In genomic region chr16:96935-97381, GRCh38 we compare ENCODE assay signal across 9 cellular contexts. TPM values are rescaled to one million over a fixed set of nuclear protein-coding genes. Genes with fewer than 3 reads are reported as not detected.
DNase-seq lines count a peak whose midpoint lies in the region; ATAC-seq and TF ChIP-seq lines count a peak whose summit lies in the region.
"Had no signal": no experiment of that assay in that cellular context is flagged by ENCODE, and none has a peak within 500 bp of the region (broad histone marks: within the 10 kb centered on the region; RNA-seq: fewer than 3 reads in every experiment).

No MANE protein-coding gene starts in this region.

- DNase-seq in Caco-2 (peak; percentile 81 to 91), RWPE1 (ENCODE audit: low spot score) (peak; percentile 94), fibroblast of the aortic adventitia (ENCODE audit: low read depth) (peak; percentile 85), thoracic aorta (ENCODE audit: low spot score) (peak; percentile 74)

- H3K9me3 ChIP-seq in Caco-2 (no peaks in the 10 kb centered on the region), neutrophil (no peaks in the 10 kb centered on the region), thoracic aorta (no peaks in the 10 kb centered on the region)

- H3K4me1 ChIP-seq in Caco-2 (no peaks in the 10 kb centered on the region), neutrophil (ENCODE audit: control insufficient read depth in 1 of 2, insufficient read depth in 1 of 2, low read depth in 1 of 2, low read length in 1 of 2) (no peaks in the 10 kb centered on the region), thoracic aorta (ENCODE audit: control insufficient read depth in 1 of 2, low read depth in 2 of 2) (peaks cover 17 to 48% of the 10 kb centered on the region in 2 donors)

- no peak overlapping the region for H3K27ac Mint-ChIP-seq in Caco-2 (ENCODE audit: unreplicated experiment)
- H3K27ac Mint-ChIP-seq in activated T-helper 17 cell treated with anti-CD3 and anti-CD28 coated beads, Interleukin-2, amount 50 U/mL, for 72 hours, result no peak overlapping the region
- H3K27ac Mint-ChIP-seq: activated naive CD8-positive, alpha-beta T cell had no signal

- CTCF ChIA-PET in Caco-2 (lab: Charles Lee), result interaction anchor here (0.6 to 3.0 kb wide), 12 partner anchors 10 to 256 kb away, joined by 3 to 37 read pairs (median 5); partner anchors contain the start of genes AXIN1, POLR3K, RHBDF1 and SNRNP25
- CTCF ChIA-PET in RWPE1 (lab: Yijun Ruan, JAX), result interaction anchor here (0.6 to 6.7 kb wide), 22 partner anchors 10 to 554 kb away, joined by 3 to 135 read pairs (median 4); partner anchors contain the start of gene RHBDF1

- no peaks in the 10 kb centered on the region for H3K9me3 Mint-ChIP-seq in Caco-2 (ENCODE audit: unreplicated experiment)
- H3K9me3 Mint-ChIP-seq in activated T-helper 17 cell treated with anti-CD3 and anti-CD28 coated beads, Interleukin-2, amount 50 U/mL, for 72 hours, result no peaks in the 10 kb centered on the region

- H3K27me3 Mint-ChIP-seq in Caco-2 (ENCODE audit: insufficient read depth, unreplicated experiment), result no peaks in the 10 kb centered on the region
- H3K27me3 Mint-ChIP-seq in activated T-helper 17 cell treated with anti-CD3 and anti-CD28 coated beads, Interleukin-2, amount 50 U/mL, for 72 hours, result no peaks in the 10 kb centered on the region
- H3K27me3 Mint-ChIP-seq: activated naive CD8-positive, alpha-beta T cell had no signal

- no peaks in the 10 kb centered on the region for H3K4me1 Mint-ChIP-seq in Caco-2 (ENCODE audit: low read depth, unreplicated experiment)
- H3K4me1 Mint-ChIP-seq in activated T-helper 17 cell treated with anti-CD3 and anti-CD28 coated beads, Interleukin-2, amount 50 U/mL, for 72 hours, result no peaks in the 10 kb centered on the region

- peak overlapping the region; percentile 32 for H3K27ac ChIP-seq in RWPE1
- no peak overlapping the region for H3K27ac ChIP-seq in neutrophil
- no peak overlapping the region for H3K27ac ChIP-seq in thoracic aorta

- peaks cover 29% of the 10 kb centered on the region for H3K36me3 Mint-ChIP-seq in Caco-2 (ENCODE audit: insufficient read depth, unreplicated experiment)
- H3K36me3 Mint-ChIP-seq in activated T-helper 17 cell treated with anti-CD3 and anti-CD28 coated beads, Interleukin-2, amount 50 U/mL, for 72 hours (ENCODE audit: low read depth), result peaks cover 20% of the 10 kb centered on the region
- H3K36me3 Mint-ChIP-seq: activated naive CD8-positive, alpha-beta T cell had no signal

- TF ChIP-seq CTCF in Caco-2 (IDR thresholded peaks at IDR 0.05; ENCODE audit: insufficient read depth in 1 of 2, low read depth in 1 of 2, low read length in 1 of 2, severe bottlenecking in 1 of 2, unreplicated experiment in 1 of 2) (peak; percentile 94 to 100), LNCAP (IDR thresholded peaks at IDR 0.05) (peak; percentile 99), RWPE1 (conservative IDR thresholded peaks at IDR 0.05; ENCODE audit: low read depth) (peak; percentile 97), fibroblast of the aortic adventitia (IDR thresholded peaks at IDR 0.05; ENCODE audit: insufficient read depth, low read length) (peak; percentile 98), neutrophil (IDR thresholded peaks at IDR 0.05) (peak; percentile 96), thoracic aorta (IDR thresholded peaks at IDR 0.05) (peak; percentile 99)

- POLR2A ChIA-PET in Caco-2 (lab: Charles Lee), result interaction anchor here (0.8 kb wide), 1 partner anchor 25 kb away, joined by 5 read pairs; the partner anchor contains the start of gene RHBDF1
- POLR2A ChIA-PET in RWPE1 (lab: Yijun Ruan, JAX; ENCODE audit: low non-redundant PET), result interaction anchor here (0.6 kb wide), 1 partner anchor 10 kb away, joined by 3 read pairs; no protein-coding TSS in a partner anchor

- ATAC-seq in GM21447 (IDR thresholded peaks at IDR 0.05; ENCODE audit: unreplicated experiment) (peak; percentile 84), thoracic aorta (ENCODE audit: insufficient number of reproducible peaks, low FRiP score, low read depth) (peak; percentile 81)
- ATAC-seq in activated T-helper 17 cell treated with anti-CD3 and anti-CD28 coated beads, Interleukin-2, amount 50 U/mL, for 72 hours (replicated peaks), result peak; percentile 97

- no peak overlapping the region for H3K4me3 Mint-ChIP-seq in Caco-2 (ENCODE audit: unreplicated experiment)
- H3K4me3 Mint-ChIP-seq in activated T-helper 17 cell treated with anti-CD3 and anti-CD28 coated beads, Interleukin-2, amount 50 U/mL, for 72 hours, result no peak overlapping the region
- H3K4me3 Mint-ChIP-seq: activated naive CD8-positive, alpha-beta T cell had no signal

- H3K4me3 ChIP-seq in Caco-2 (ENCODE audit: low read depth, low read length) (no peak overlapping the region), fibroblast of the aortic adventitia (ENCODE audit: low read depth, low read length) (no peak overlapping the region), neutrophil (ENCODE audit: low read depth in 1 of 2, low read length in 1 of 2) (no peak overlapping the region), thoracic aorta (no peak overlapping the region)

- H3K36me3 ChIP-seq in Caco-2 (ENCODE audit: control insufficient read depth, insufficient read depth, low read length) (no peaks in the 10 kb centered on the region; the same call in 1 of the 2 replicates), neutrophil (no peaks in the 10 kb centered on the region), thoracic aorta (peaks cover 4% of the 10 kb centered on the region)

- no TSS peak for BruUV-seq in Caco-2 (replicated peaks; lab: Mats Ljungman, UMichigan)

- intact Hi-C loops in Caco-2 (cut with micrococcal nuclease; ENCODE audit: unreplicated experiment), result loop anchor here (1.0 kb wide), 1 partner anchor 32 kb away; no protein-coding TSS in a partner anchor

- H3K27me3 ChIP-seq in Caco-2 (replicated peaks; ENCODE audit: control insufficient read depth, insufficient read depth, low read length) (no peaks in the 10 kb centered on the region), neutrophil (no peaks in the 10 kb centered on the region), thoracic aorta (replicated peaks; ENCODE audit: insufficient read depth) (no peaks in the 10 kb centered on the region)

RNA-seq across cellular contexts. Expression of gene MPG, which starts 18.9 kb away (rescaled TPM):
- total RNA-seq in Caco-2 (2022) (39.1 and 41.1 TPM in 2 replicates), fibroblast of the aortic adventitia (ENCODE audit: low replicate concordance) (53.1 and 124 TPM in 2 replicates), thoracic aorta (100 to 1,000 TPM in 1 of 2 donors, 10 to 100 TPM in 1; 93.1 to 202 TPM)
- total RNA-seq in activated T-helper 17 cell treated with anti-CD3 and anti-CD28 coated beads, Interleukin-2, amount 50 U/mL, for 72 hours, result 10 to 100 TPM; 45.6 to 51.9 TPM

RNA-seq across cellular contexts. Expression of gene RHBDF1, which starts 24.5 kb away (rescaled TPM):
- total RNA-seq in Caco-2 (2022) (62.3 and 65.8 TPM in 2 replicates), fibroblast of the aortic adventitia (ENCODE audit: low replicate concordance) (39.4 and 66.8 TPM in 2 replicates), thoracic aorta (100 to 1,000 TPM; 109 to 138 TPM)
- under 1 TPM in 1 of 2 donors, not detected in 1; 0.24 TPM for total RNA-seq in activated T-helper 17 cell treated with anti-CD3 and anti-CD28 coated beads, Interleukin-2, amount 50 U/mL, for 72 hours

RNA-seq across cellular contexts. Expression of gene NPRL3, which starts 41.5 kb away (rescaled TPM):
- total RNA-seq in Caco-2 (2022) (47.2 and 54.0 TPM in 2 replicates), fibroblast of the aortic adventitia (ENCODE audit: low replicate concordance) (7.1 and 13.0 TPM in 2 replicates), thoracic aorta (10 to 100 TPM; 22.0 to 35.7 TPM)
- 10 to 100 TPM; 33.7 to 48.3 TPM for total RNA-seq in activated T-helper 17 cell treated with anti-CD3 and anti-CD28 coated beads, Interleukin-2, amount 50 U/mL, for 72 hours

RNA-seq across cellular contexts. Expression of gene SNRNP25, which starts 43.3 kb away (rescaled TPM):
- total RNA-seq in Caco-2 (2022) (57.1 and 60.7 TPM in 2 replicates), fibroblast of the aortic adventitia (ENCODE audit: low replicate concordance) (11.8 and 15.8 TPM in 2 replicates), thoracic aorta (10 to 100 TPM in 1 of 2 donors, 1 to 10 TPM in 1; 6.1 to 16.4 TPM)
- total RNA-seq in activated T-helper 17 cell treated with anti-CD3 and anti-CD28 coated beads, Interleukin-2, amount 50 U/mL, for 72 hours, result 10 to 100 TPM; 34.4 to 60.3 TPM

RNA-seq across cellular contexts. Expression of gene POLR3K, which starts 43.5 kb away (rescaled TPM):
- 29.3 and 32.4 TPM in 2 replicates for total RNA-seq in Caco-2 (2022)
- 10 to 100 TPM; 26.4 to 61.9 TPM for total RNA-seq in activated T-helper 17 cell treated with anti-CD3 and anti-CD28 coated beads, Interleukin-2, amount 50 U/mL, for 72 hours
- 5.1 and 6.1 TPM in 2 replicates for total RNA-seq in fibroblast of the aortic adventitia (ENCODE audit: low replicate concordance)
- 1 to 10 TPM in 1 of 2 donors, not detected in 1; 1.4 TPM for total RNA-seq in thoracic aorta

Comparison
In these comparisons a context has a peak if more than half of its experiments do, and no peak if none do; other contexts are left out.
1. RNA of gene RHBDF1, which starts 24.5 kb away (total RNA-seq): 109 to 138 TPM in thoracic aorta, 39.4 to 66.8 TPM in fibroblast of the aortic adventitia and 62.3 to 65.8 TPM in Caco-2; 0.24 TPM in activated T-helper 17 cell treated with anti-CD3 and anti-CD28 coated beads, Interleukin-2, amount 50 U/mL, for 72 hours; every median in the first group is over 10 times any median in the second.
2. Peak in every context shown above with its lines, with median percentiles within 50 percentile points of each other: DNase-seq, CTCF ChIP-seq and ATAC-seq.